ENCODE assay signal across 20 cellular contexts in the genomic region with DNA sequence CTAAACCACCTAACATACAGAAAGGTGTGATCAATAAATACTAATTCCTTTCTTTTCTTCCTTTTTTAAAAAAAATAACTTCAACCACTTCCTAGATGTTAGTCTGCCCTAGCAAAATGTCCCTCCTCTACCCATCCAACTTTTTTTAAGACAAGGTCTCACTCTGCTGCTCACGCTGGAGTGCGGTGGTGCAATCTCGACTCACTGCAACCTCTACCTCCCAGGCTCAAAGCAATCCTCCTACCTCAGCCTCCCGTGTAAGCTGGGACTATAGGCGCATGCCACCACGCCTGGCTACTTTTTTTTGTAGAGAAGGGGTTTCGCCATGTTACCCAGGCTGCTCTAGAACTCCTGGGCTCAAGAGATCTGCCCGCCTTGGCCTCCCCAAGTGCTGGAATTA. TPM values are rescaled to one million over a fixed set of nuclear protein-coding genes. Genes with fewer than 3 reads are reported as not detected.
DNase-seq lines count a peak whose midpoint lies in the region; ATAC-seq and TF ChIP-seq lines count a peak whose summit lies in the region.
"Had no signal": no experiment of that assay in that cellular context is flagged by ENCODE, and none has a peak within 500 bp of the region (broad histone marks: within the 10 kb centered on the region; RNA-seq: fewer than 3 reads in every experiment).

No MANE protein-coding gene starts in this region.

- intact Hi-C loops in sigmoid colon (cut with DNase I) (loop anchor here (5.0 kb wide), 1 partner anchor 33 kb away; no protein-coding TSS in a partner anchor), ovary (cut with DNase I) (no loop called here)

- H3K9me3 ChIP-seq in CD8-positive, alpha-beta memory T cell (ENCODE audit: low read length), result no peaks in the 10 kb centered on the region
- H3K9me3 ChIP-seq in Karpas-422 (ENCODE audit: low read length), result no peaks in the 10 kb centered on the region
- H3K9me3 ChIP-seq in sigmoid colon, result no peaks in the 10 kb centered on the region
- H3K9me3 ChIP-seq in ovary, result no peaks in the 10 kb centered on the region
- H3K9me3 ChIP-seq: tibial nerve had no signal

- peak overlapping the region in 2 of 7 donors; percentile 28 to 52 for H3K4me3 Mint-ChIP-seq in CD8-positive, alpha-beta memory T cell
- H3K4me3 Mint-ChIP-seq in glutamatergic neuron (ENCODE audit: unreplicated experiment), result no peak overlapping the region
- H3K4me3 Mint-ChIP-seq: activated T-cell treated with anti-CD3 and anti-CD28 coated beads, Interleukin-2, amount 50 U/mL, for 4 hours; brain; GM23338; neural progenitor cell; stimulated activated effector memory CD8-positive, alpha-beta T cell treated with anti-CD3 and anti-CD28 coated beads, Interleukin-12 subunit alpha, Interleukin-12 subunit beta, amount 100 ng/mL, for 72 hours had no signal

- DNase-seq in CD8-positive, alpha-beta memory T cell, result no peak
- DNase-seq in Karpas-422 (no peak), glutamatergic neuron (no peak), sigmoid colon (no peak), ovary (no peak), D341Med (ENCODE audit: low spot score) (no peak)
- DNase-seq: activated CD4-positive, alpha-beta T cell treated with anti-CD3 and anti-CD28 coated beads, Interleukin-2, amount 50 U/mL, for 1 hour; activated naive CD4-positive, alpha-beta T cell treated with anti-CD3 and anti-CD28 coated beads, Interleukin-2, amount 50 U/mL, for 16 hours; activated T-cell treated with anti-CD3 and anti-CD28 coated beads, Interleukin-2, amount 50 U/mL, for 4 hours; AML-193; hypothalamus; NCI-H1694 treated with DMSO at 0.1 percent for 48 hours; NCI-H82; SHP77 had no signal

- no peaks in the 10 kb centered on the region for H3K36me3 ChIP-seq in CD8-positive, alpha-beta memory T cell (ENCODE audit: insufficient read depth, low read length)
- H3K36me3 ChIP-seq in Karpas-422 (ENCODE audit: insufficient read depth, low read length) (peaks cover 6% of the 10 kb centered on the region; the same call in 1 of the 2 replicates), sigmoid colon (no peaks in the 10 kb centered on the region), ovary (no peaks in the 10 kb centered on the region)
- H3K36me3 ChIP-seq: neural progenitor cell, tibial nerve had no signal

- peaks cover 96% of the 10 kb centered on the region for H3K4me1 ChIP-seq in CD8-positive, alpha-beta memory T cell (ENCODE audit: insufficient read depth, low read length)
- H3K4me1 ChIP-seq in Karpas-422 (ENCODE audit: low read length), result peaks cover 92% of the 10 kb centered on the region
- peaks cover 2 to 93% (median 87%) of the 10 kb centered on the region in 4 donors for H3K4me1 ChIP-seq in sigmoid colon
- peaks cover 23% of the 10 kb centered on the region for H3K4me1 ChIP-seq in ovary (ENCODE audit: insufficient read depth)

- no peak for TF ChIP-seq CTCF in glutamatergic neuron (IDR thresholded peaks at IDR 0.05; ENCODE audit: partially characterized antibody, unreplicated experiment)
- TF ChIP-seq CTCF in sigmoid colon (IDR thresholded peaks at IDR 0.05), result no peak
- no peak for TF ChIP-seq CTCF in ovary (IDR thresholded peaks at IDR 0.05)

- peaks cover 56% of the 10 kb centered on the region for H4K20me1 ChIP-seq in Karpas-422 (ENCODE audit: insufficient read depth, low read depth, low read length)

- H3K9ac ChIP-seq in Karpas-422 (ENCODE audit: low read length), result no peak overlapping the region
- H3K9ac ChIP-seq: neural progenitor cell had no signal

- POLR2A ChIA-PET in CD8-positive, alpha-beta memory T cell (lab: Charles Lee), result no interaction called here

- no peak overlapping the region for H3K27ac ChIP-seq in CD8-positive, alpha-beta memory T cell (ENCODE audit: low read depth, low read length)
- H3K27ac ChIP-seq in Karpas-422 (ENCODE audit: low read length) (peak overlapping the region; percentile 25), sigmoid colon (peak overlapping the region in 3 of 4 donors; percentile 32 to 77 (median 62)), ovary (no peak overlapping the region)

- H3K4me3 ChIP-seq in CD8-positive, alpha-beta memory T cell (ENCODE audit: low read length), result no peak overlapping the region
- no peak overlapping the region for H3K4me3 ChIP-seq in Karpas-422 (ENCODE audit: low read length)
- no peak overlapping the region for H3K4me3 ChIP-seq in sigmoid colon
- no peak overlapping the region for H3K4me3 ChIP-seq in ovary
- H3K4me3 ChIP-seq: GM23338, neural progenitor cell, tibial nerve had no signal

- 96 to 97% methylated on average over 8 of the region's 8 CpGs for WGBS in sigmoid colon, 2 donors
- WGBS in ovary, 3 donors, result 95 to 96% (median 95%) methylated on average over 8 of the region's 8 CpGs

- TF ChIP-seq EP300 in sigmoid colon (IDR thresholded peaks at IDR 0.05), result no peak
- no peak for TF ChIP-seq EP300 in ovary (IDR thresholded peaks at IDR 0.05)

- no peaks in the 10 kb centered on the region for H3K9me3 Mint-ChIP-seq in CD8-positive, alpha-beta memory T cell
- peaks cover 4% of the 10 kb centered on the region for H3K9me3 Mint-ChIP-seq in glutamatergic neuron (ENCODE audit: unreplicated experiment)
- H3K9me3 Mint-ChIP-seq: activated T-cell treated with anti-CD3 and anti-CD28 coated beads, Interleukin-2, amount 50 U/mL, for 4 hours; brain; GM23338; stimulated activated effector memory CD8-positive, alpha-beta T cell treated with anti-CD3 and anti-CD28 coated beads, Interleukin-12 subunit alpha, Interleukin-12 subunit beta, amount 100 ng/mL, for 72 hours had no signal

- peaks cover 87 to 95% (median 93%) of the 10 kb centered on the region in 3 donors for H3K4me1 Mint-ChIP-seq in CD8-positive, alpha-beta memory T cell
- H3K4me1 Mint-ChIP-seq in glutamatergic neuron (ENCODE audit: low read depth, unreplicated experiment), result peaks cover 35% of the 10 kb centered on the region

- no peaks in the 10 kb centered on the region for H3K27me3 Mint-ChIP-seq in CD8-positive, alpha-beta memory T cell
- peaks cover 7% of the 10 kb centered on the region for H3K27me3 Mint-ChIP-seq in glutamatergic neuron (ENCODE audit: unreplicated experiment)
- H3K27me3 Mint-ChIP-seq: brain had no signal

- no peak for ATAC-seq in GM21528 (IDR thresholded peaks at IDR 0.05; ENCODE audit: low FRiP score, unreplicated experiment)
- ATAC-seq: activated T-cell treated with anti-CD3 and anti-CD28 coated beads, Interleukin-2, amount 50 U/mL, for 4 hours; GM23338; stimulated activated effector memory CD8-positive, alpha-beta T cell treated with anti-CD3 and anti-CD28 coated beads, Interleukin-12 subunit alpha, Interleukin-12 subunit beta, amount 100 ng/mL, for 72 hours had no signal

- peak overlapping the region in 6 of 8 donors; percentile 8 to 82 (median 49) for H3K27ac Mint-ChIP-seq in CD8-positive, alpha-beta memory T cell
- peak overlapping the region; percentile 9 for H3K27ac Mint-ChIP-seq in glutamatergic neuron (ENCODE audit: unreplicated experiment)
- H3K27ac Mint-ChIP-seq: GM23338, neural progenitor cell had no signal

- peaks cover 98% of the 10 kb centered on the region for H3K79me2 ChIP-seq in Karpas-422 (ENCODE audit: low read length)

- H2AFZ ChIP-seq in Karpas-422 (ENCODE audit: low read length), result no peak overlapping the region
- H2AFZ ChIP-seq: GM23338, neural progenitor cell had no signal

- peak overlapping the region; percentile 58 for H3K4me2 ChIP-seq in Karpas-422 (ENCODE audit: low read depth, low read length, poor library complexity, severe bottlenecking)
- H3K4me2 ChIP-seq: GM23338, neural progenitor cell had no signal

- H3K27me3 ChIP-seq in CD8-positive, alpha-beta memory T cell (ENCODE audit: insufficient read depth, low read length, poor library complexity, severe bottlenecking), result no peaks in the 10 kb centered on the region
- no peaks in the 10 kb centered on the region for H3K27me3 ChIP-seq in Karpas-422 (ENCODE audit: low read length)
- no peaks in the 10 kb centered on the region for H3K27me3 ChIP-seq in sigmoid colon
- H3K27me3 ChIP-seq in ovary, result no peaks in the 10 kb centered on the region
- H3K27me3 ChIP-seq: neural progenitor cell, tibial nerve had no signal

- peaks cover 0 to 22% (median 0%) of the 10 kb centered on the region in 3 donors for H3K36me3 Mint-ChIP-seq in CD8-positive, alpha-beta memory T cell
- no peaks in the 10 kb centered on the region for H3K36me3 Mint-ChIP-seq in glutamatergic neuron (ENCODE audit: unreplicated experiment)

- CTCF ChIA-PET in CD8-positive, alpha-beta memory T cell (lab: Charles Lee), result interaction anchor here (1.3 kb wide), 1 partner anchor 25 kb away, joined by 4 read pairs; no protein-coding TSS in a partner anchor

- no peaks in the 10 kb centered on the region for H3K9me2 ChIP-seq in Karpas-422 (replicated peaks; ENCODE audit: insufficient read depth, low read length)

- TF ChIP-seq POLR2A in sigmoid colon (IDR thresholded peaks at IDR 0.05) (no peak), ovary (IDR thresholded peaks at IDR 0.05) (no peak)

RNA-seq across cellular contexts. Expression of a gene that starts 33.1 kb away (rescaled TPM):
- 10 to 100 TPM; 69.2 to 70.7 TPM for total RNA-seq in CD8-positive, alpha-beta memory T cell
- polyA plus RNA-seq in CD8-positive, alpha-beta memory T cell, result 20.9 TPM
- total RNA-seq in Karpas-422 (2014; rRNA removed; shearing (Covaris generic); ENCODE audit: low replicate concordance), result 127 and 153 TPM in 2 replicates
- total RNA-seq in glutamatergic neuron (ENCODE audit: unreplicated experiment), result 191 TPM
- 100 to 1,000 TPM in 1 of 4 donors, 10 to 100 TPM in 3; 70.7 to 130 (median 79.7) TPM for total RNA-seq in sigmoid colon
- 10 to 100 TPM in 2 of 3 donors, 1 to 10 TPM in 1; 9.7 to 25.0 (median 13.8) TPM for polyA plus RNA-seq in sigmoid colon
- 100 to 1,000 TPM in 2 of 7 donors, 10 to 100 TPM in 5; 60.2 to 107 (median 86.9) TPM for total RNA-seq in ovary
- 10 to 100 TPM; 30.4 to 39.8 TPM for polyA plus RNA-seq in ovary

Comparison
In these comparisons a context has a peak if more than half of its experiments do, and no peak if none do; other contexts are left out.
1. H3K27ac ChIP-seq: peak in Karpas-422 (single experiment) and sigmoid colon (3 of 4); none in CD8-positive, alpha-beta memory T cell (single experiment) and ovary (0 of 2).